ENCODE assay signal across 9 cellular contexts in genomic region chr10:114703377-114704125, GRCh38. TPM values are rescaled to one million over a fixed set of nuclear protein-coding genes. Genes with fewer than 3 reads are reported as not detected.
DNase-seq lines count a peak whose midpoint lies in the region; ATAC-seq, FAIRE-seq and TF ChIP-seq lines count a peak whose summit lies in the region.
"Had no signal": no experiment of that assay in that cellular context is flagged by ENCODE, and none has a peak within 500 bp of the region (broad histone marks: within the 10 kb centered on the region; RNA-seq: fewer than 3 reads in every experiment).

No MANE protein-coding gene starts in this region.

- no peaks in the 10 kb centered on the region for H4K20me1 ChIP-seq in KMS-11 (ENCODE audit: insufficient read depth)

- no peaks in the 10 kb centered on the region for H3K27me3 Mint-ChIP-seq in MCF 10A (ENCODE audit: insufficient read depth, unreplicated experiment)

- H3K79me2 ChIP-seq in KMS-11 (ENCODE audit: insufficient read depth, low read depth): no peaks in the 10 kb centered on the region

- peaks cover 0 to 3% of the 10 kb centered on the region in 2 donors for H3K9me3 ChIP-seq in lung (ENCODE audit: control insufficient read depth in 2 of 2, insufficient read depth in 1 of 2, low read length in 1 of 2)
- H3K9me3 ChIP-seq: SJSA1 had no signal

- no peak overlapping the region for H3K27ac Mint-ChIP-seq in MCF 10A (ENCODE audit: low read depth, unreplicated experiment)

- H2AFZ ChIP-seq in KMS-11 (ENCODE audit: low read depth): no peak overlapping the region

- H3K4me3 ChIP-seq in KMS-11 (IDR thresholded peaks at IDR 0.05; ENCODE audit: insufficient read depth, low read depth, low read length) (no peak overlapping the region), lung (no peak overlapping the region)
- H3K4me3 ChIP-seq: SJSA1 had no signal

- no peak overlapping the region for H3K9ac ChIP-seq in KMS-11

- no peaks in the 10 kb centered on the region for H3K27me3 ChIP-seq in KMS-11 (ENCODE audit: insufficient read depth, low read depth)
- no peaks in the 10 kb centered on the region for H3K27me3 ChIP-seq in lung (ENCODE audit: control insufficient read depth, insufficient read depth)
- H3K27me3 ChIP-seq: SJSA1 had no signal

- H3K9me3 Mint-ChIP-seq in MCF 10A (ENCODE audit: unreplicated experiment): no peaks in the 10 kb centered on the region

- 39 to 49% methylated on average over 6 of the region's 6 CpGs for WGBS in lung, 2 donors

- H3K27ac ChIP-seq in KMS-11 (no peak overlapping the region), lung (ENCODE audit: low read depth in 1 of 2, low read length in 1 of 2) (peak overlapping the region in 1 of 2 donors; percentile 57)
- H3K27ac ChIP-seq: SJSA1 had no signal

- BruUV-seq in MCF 10A (replicated peaks; lab: Mats Ljungman, UMichigan): no TSS peak

- no peak overlapping the region for H3K4me2 ChIP-seq in KMS-11

- intact Hi-C loops in MCF 10A (cut with micrococcal nuclease): loop anchor here (1.0 to 10.0 kb wide), 4 partner anchors 153 to 399 kb away; no protein-coding TSS in a partner anchor

- CTCF ChIA-PET in MCF 10A (lab: Yijun Ruan, JAX): interaction anchor here (0.5 to 4.6 kb wide), 25 partner anchors 9 to 232 kb away, joined by 3 to 80 read pairs (median 4); no protein-coding TSS in a partner anchor

- ATAC-seq in lung (ENCODE audit: insufficient read depth, low FRiP score): no peak
- no peak for ATAC-seq in HG02798 (IDR thresholded peaks at IDR 0.05; ENCODE audit: poor library complexity, unreplicated experiment)

- peak; percentile 47 for DNase-seq in EL
- DNase-seq in MCF 10A (ENCODE audit: unreplicated experiment): peak; percentile 48
- DNase-seq in lung (ENCODE audit: low spot score): no peak
- DNase-seq in NCI-H2171 (lab: John Stamatoyannopoulos, UW): no peak
- DNase-seq in putamen (ENCODE audit: low spot score): no peak
- DNase-seq in HTR-8/SVneo (ENCODE audit: insufficient read length, low spot score): no peak

- H3K4me1 ChIP-seq in KMS-11 (ENCODE audit: low read depth, poor library complexity, severe bottlenecking) (no peaks in the 10 kb centered on the region), lung (ENCODE audit: control insufficient read depth in 2 of 2, insufficient read depth in 2 of 2, low read length in 2 of 2) (peaks cover 0 to 6% of the 10 kb centered on the region in 2 donors)

- H3K4me1 Mint-ChIP-seq in MCF 10A (ENCODE audit: insufficient read depth, unreplicated experiment): peaks cover 19% of the 10 kb centered on the region

- POLR2A ChIA-PET in MCF 10A (lab: Yijun Ruan, JAX): interaction anchor here (0.8 to 2.0 kb wide), 12 partner anchors 11 to 183 kb away, joined by 3 to 7 read pairs (median 4); partner anchors contain the start of gene FHIP2A

- H3K36me3 ChIP-seq in KMS-11 (ENCODE audit: insufficient read depth): no peaks in the 10 kb centered on the region; the same call in 1 of the 2 replicates
- H3K36me3 ChIP-seq in lung (ENCODE audit: control insufficient read depth in 2 of 2, insufficient read depth in 2 of 2, low read length in 2 of 2): no peaks in the 10 kb centered on the region
- H3K36me3 ChIP-seq: SJSA1 had no signal

- no peak overlapping the region for H3K4me3 Mint-ChIP-seq in MCF 10A (ENCODE audit: unreplicated experiment)

- peaks cover 6% of the 10 kb centered on the region for H3K36me3 Mint-ChIP-seq in MCF 10A (ENCODE audit: insufficient read depth, unreplicated experiment)

- FAIRE-seq in HTR-8/SVneo (lab: Jason Lieb, UNC): no peak

- peak; percentile 72 for TF ChIP-seq CTCF in KMS-11 (conservative IDR thresholded peaks at IDR 0.05; ENCODE audit: low read depth, low read length)
- TF ChIP-seq CTCF in MCF 10A (IDR thresholded peaks at IDR 0.05; ENCODE audit: unreplicated experiment): peak; percentile 81
- TF ChIP-seq CTCF in lung (IDR thresholded peaks at IDR 0.05; ENCODE audit: control extremely low read depth, extremely low read depth): peak; percentile 25

RNA-seq across cellular contexts. Expression of gene ABLIM1, which starts 45.5 kb away (rescaled TPM):
- total RNA-seq in MCF 10A (2022) (94.5 and 105 TPM in 2 replicates), lung (100 to 1,000 TPM in 1 of 2 donors, 10 to 100 TPM in 1; 93.4 to 135 TPM)
- polyA plus RNA-seq in lung: 10 to 100 TPM; 20.0 to 26.4 TPM

Comparison
In these comparisons a context has a peak if more than half of its experiments do, and no peak if none do; other contexts are left out.
1. DNase-seq: peak in EL (single experiment) and MCF 10A (single experiment); none in lung (single experiment), NCI-H2171 (single experiment), putamen (single experiment) and HTR-8/SVneo (single experiment).
2. CTCF ChIP-seq: peak in every context shown above with its lines; median percentile 81 in MCF 10A; 72 in KMS-11; 25 in lung.